ENCODE assay signal across 1 cellular context in genomic region chr6:37204014-37204751, GRCh38.
TF ChIP-seq lines count a peak whose summit lies in the region.

No MANE protein-coding gene starts in this region.

TF ChIP-seq in HepG2, 621 proteins besides CTCF, POLR2A, EP300 and RAD21 (continued from another document and continues in another):
- TF ChIP-seq HIC2 (CRISPR knock-in tag; IDR thresholded peaks at IDR 0.05; ENCODE audit: low read depth): no peak
- no peak for TF ChIP-seq SETDB1 (CRISPR knock-in tag; IDR thresholded peaks at IDR 0.05; ENCODE audit: borderline replicate concordance)
- TF ChIP-seq GPBP1L1 (CRISPR knock-in tag; IDR thresholded peaks at IDR 0.05): no peak
- peak; percentile 75; the same call in 1 of the 2 replicates for TF ChIP-seq JUNB (CRISPR knock-in tag; IDR thresholded peaks at IDR 0.05; ENCODE audit: borderline replicate concordance)
- no peak for TF ChIP-seq ZNF18 (CRISPR knock-in tag; IDR thresholded peaks at IDR 0.05; ENCODE audit: insufficient replicate concordance)
- no peak for TF ChIP-seq GMEB2 (CRISPR knock-in tag; IDR thresholded peaks at IDR 0.05; ENCODE audit: low read depth)
- TF ChIP-seq DMTF1 (CRISPR knock-in tag; IDR thresholded peaks at IDR 0.05): no peak
- no peak for TF ChIP-seq ZNF878 (CRISPR knock-in tag; IDR thresholded peaks at IDR 0.05)
- no peak for TF ChIP-seq ZNF577 (CRISPR knock-in tag; IDR thresholded peaks at IDR 0.05; ENCODE audit: borderline replicate concordance, low read depth)
- TF ChIP-seq LBX2 (CRISPR knock-in tag; IDR thresholded peaks at IDR 0.05; ENCODE audit: borderline replicate concordance): no peak
- TF ChIP-seq CCAR2 (optimal IDR thresholded peaks at IDR 0.05; ENCODE audit: low read depth, low read length): no peak
- no peak for TF ChIP-seq MZF1 (CRISPR knock-in tag; IDR thresholded peaks at IDR 0.05; ENCODE audit: borderline replicate concordance)
- no peak for TF ChIP-seq HES4 (CRISPR knock-in tag; IDR thresholded peaks at IDR 0.05; ENCODE audit: borderline replicate concordance)
- TF ChIP-seq HNRNPL (IDR thresholded peaks at IDR 0.05; ENCODE audit: low read depth, low read length): no peak
- TF ChIP-seq KDM5B (CRISPR knock-in tag; IDR thresholded peaks at IDR 0.05; ENCODE audit: borderline replicate concordance): no peak
- no peak for TF ChIP-seq ZNF180 (CRISPR knock-in tag; IDR thresholded peaks at IDR 0.05; ENCODE audit: borderline replicate concordance, low read depth)
- TF ChIP-seq ZNF7 (CRISPR knock-in tag; IDR thresholded peaks at IDR 0.05): no peak
- TF ChIP-seq NR2F2 (IDR thresholded peaks at IDR 0.05; ENCODE audit: borderline replicate concordance, low read depth): no peak
- no peak for TF ChIP-seq SNAI1 (CRISPR knock-in tag; IDR thresholded peaks at IDR 0.05; ENCODE audit: borderline replicate concordance)
- TF ChIP-seq ZNF850 (CRISPR knock-in tag; conservative IDR thresholded peaks at IDR 0.05): no peak
- TF ChIP-seq ATF4 (CRISPR knock-in tag; IDR thresholded peaks at IDR 0.05): 0 out of 4 replicates have a peak, but pooled peaks of 1 of the 2 experiments have one; percentile 19
- TF ChIP-seq ZNF646 (CRISPR knock-in tag; IDR thresholded peaks at IDR 0.05): peak; percentile 96
- TF ChIP-seq STAT5B (CRISPR knock-in tag; IDR thresholded peaks at IDR 0.05): no peak
- TF ChIP-seq ZNF784 (CRISPR knock-in tag; IDR thresholded peaks at IDR 0.05; ENCODE audit: borderline replicate concordance): no peak
- no peak for TF ChIP-seq ZNF101 (CRISPR knock-in tag; IDR thresholded peaks at IDR 0.05; ENCODE audit: borderline replicate concordance, low read depth)
- TF ChIP-seq ZNF672 (CRISPR knock-in tag; IDR thresholded peaks at IDR 0.05): no peak
- no peak for TF ChIP-seq ZNF136 (CRISPR knock-in tag; IDR thresholded peaks at IDR 0.05; ENCODE audit: low read depth)
- TF ChIP-seq ZNF414 (CRISPR knock-in tag; IDR thresholded peaks at IDR 0.05): no peak
- no peak for TF ChIP-seq ZBTB4 (CRISPR knock-in tag; IDR thresholded peaks at IDR 0.05; ENCODE audit: borderline replicate concordance)
